ENCODE assay signal across 17 cellular contexts in the genomic region with DNA sequence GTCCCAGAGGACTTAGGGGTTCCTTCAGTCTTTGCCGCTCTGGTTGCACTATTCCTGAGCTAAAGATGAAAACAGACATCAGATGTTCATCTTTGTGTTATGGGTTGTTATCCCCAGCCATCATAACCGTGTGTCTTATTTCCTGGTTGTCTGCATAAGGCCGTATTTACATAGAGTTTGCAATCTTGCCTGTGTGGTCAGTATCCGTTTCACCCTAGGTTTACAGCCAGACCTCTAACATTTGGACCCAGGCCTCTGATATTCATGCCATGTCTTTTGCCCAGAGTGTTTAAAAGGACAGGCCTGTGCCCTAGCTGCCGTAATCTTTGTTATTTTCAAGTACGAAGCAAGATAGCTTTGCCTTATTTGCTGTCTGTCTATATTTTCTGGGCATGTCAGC. TPM values are rescaled to one million over a fixed set of nuclear protein-coding genes. Genes with fewer than 3 reads are reported as not detected.
DNase-seq lines count a peak whose midpoint lies in the region; TF ChIP-seq lines count a peak whose summit lies in the region.
"Had no signal": no experiment of that assay in that cellular context is flagged by ENCODE, and none has a peak within 500 bp of the region (broad histone marks: within the 10 kb centered on the region; RNA-seq: fewer than 3 reads in every experiment).

No MANE protein-coding gene starts in this region.

- TF ChIP-seq POLR2A in sigmoid colon (IDR thresholded peaks at IDR 0.05), result no peak
- TF ChIP-seq POLR2A in stomach (IDR thresholded peaks at IDR 0.05), result no peak

- intact Hi-C loops in sigmoid colon (cut with DNase I), result no loop called here
- intact Hi-C loops in stomach (cut with DNase I; ENCODE audit: low total_unique reads), result no loop called here

- H3K9me2 ChIP-seq in DOHH2 (replicated peaks; ENCODE audit: control insufficient read depth, low read length), result no peaks in the 10 kb centered on the region
- H3K9me2 ChIP-seq: SK-N-SH had no signal

- H3K79me2 ChIP-seq in DOHH2 (ENCODE audit: control insufficient read depth, low read length), result no peaks in the 10 kb centered on the region
- H3K79me2 ChIP-seq in OCI-LY3 (ENCODE audit: low read length), result peaks cover 35% of the 10 kb centered on the region
- no peaks in the 10 kb centered on the region for H3K79me2 ChIP-seq in parathyroid adenoma

- no peaks in the 10 kb centered on the region for H3K27me3 ChIP-seq in DOHH2 (ENCODE audit: control insufficient read depth, low read length)
- no peaks in the 10 kb centered on the region for H3K27me3 ChIP-seq in OCI-LY3 (ENCODE audit: low read depth, low read length)
- H3K27me3 ChIP-seq in parathyroid adenoma (ENCODE audit: control insufficient read depth, insufficient read depth, low read length), result no peaks in the 10 kb centered on the region
- H3K27me3 ChIP-seq in sigmoid colon, result no peaks in the 10 kb centered on the region
- H3K27me3 ChIP-seq in stomach, result no peaks in the 10 kb centered on the region

- H3K9ac ChIP-seq in OCI-LY3 (ENCODE audit: low read length) (no peak overlapping the region), parathyroid adenoma (no peak overlapping the region)
- H3K9ac ChIP-seq: SK-N-SH had no signal

- no peaks in the 10 kb centered on the region for H3F3A ChIP-seq in DOHH2 (ENCODE audit: control insufficient read depth, insufficient read depth)

- H4K20me1 ChIP-seq in DOHH2 (ENCODE audit: control insufficient read depth, insufficient read depth, low read depth, low read length) (no peaks in the 10 kb centered on the region), OCI-LY3 (ENCODE audit: insufficient read depth, low read length) (peaks cover 54% of the 10 kb centered on the region)

- DNase-seq in germinal center (ENCODE audit: low spot score) (peak; percentile 32), sigmoid colon (no peak), stomach (no peak), NCI-H82 treated with DMSO at 0.1 percent for 48 hours (lab: John Stamatoyannopoulos, UW; ENCODE audit: unreplicated experiment) (no peak)
- DNase-seq: Calu3; CD4-positive, alpha-beta T cell; MV-4-11; NCI-H446 treated with DMSO at 0.1 percent for 48 hours; NCI-H82; Right ventricle myocardium superior; SK-N-SH had no signal

- H3K9me3 ChIP-seq in DOHH2 (ENCODE audit: control insufficient read depth, insufficient read depth, low read length) (no peaks in the 10 kb centered on the region), OCI-LY3 (ENCODE audit: insufficient read depth, low read length) (no peaks in the 10 kb centered on the region), parathyroid adenoma (ENCODE audit: control insufficient read depth, low read length) (no peaks in the 10 kb centered on the region), sigmoid colon (no peaks in the 10 kb centered on the region), stomach (no peaks in the 10 kb centered on the region)
- H3K9me3 ChIP-seq: HAP-1, SK-N-SH had no signal

- H3K4me1 ChIP-seq in DOHH2 (ENCODE audit: control insufficient read depth, low read length), result peaks cover 37% of the 10 kb centered on the region
- H3K4me1 ChIP-seq in OCI-LY3 (ENCODE audit: low read length), result peaks cover 48% of the 10 kb centered on the region
- peaks cover 66% of the 10 kb centered on the region for H3K4me1 ChIP-seq in parathyroid adenoma
- peaks cover 0 to under 1% (median 0%) of the 10 kb centered on the region in 4 donors for H3K4me1 ChIP-seq in sigmoid colon
- peaks cover 9 to 41% (median 30%) of the 10 kb centered on the region in 4 donors for H3K4me1 ChIP-seq in stomach
- H3K4me1 ChIP-seq: HAP-1 had no signal

- H3K4me2 ChIP-seq in DOHH2 (ENCODE audit: low read length), result peak overlapping the region; percentile 48
- H3K4me2 ChIP-seq in OCI-LY3 (ENCODE audit: low read length), result peak overlapping the region; percentile 65
- H3K4me2 ChIP-seq in parathyroid adenoma (ENCODE audit: low read length), result no peak overlapping the region
- H3K4me2 ChIP-seq: SK-N-SH had no signal

- TF ChIP-seq EP300 in sigmoid colon (IDR thresholded peaks at IDR 0.05), result no peak
- TF ChIP-seq EP300 in stomach (IDR thresholded peaks at IDR 0.05), result no peak

- TF ChIP-seq CTCF in DOHH2 (IDR thresholded peaks at IDR 0.05; ENCODE audit: low read depth, low read length, poor library complexity, severe bottlenecking) (no peak), OCI-LY3 (IDR thresholded peaks at IDR 0.05; ENCODE audit: low read depth, low read length) (no peak), parathyroid adenoma (IDR thresholded peaks at IDR 0.05) (no peak), sigmoid colon (IDR thresholded peaks at IDR 0.05) (no peak), stomach (IDR thresholded peaks at IDR 0.05) (no peak)

- H3K27ac ChIP-seq in DOHH2 (ENCODE audit: low read depth, low read length) (no peak overlapping the region), OCI-LY3 (ENCODE audit: low read length) (no peak overlapping the region), parathyroid adenoma (peak overlapping the region; percentile 84), sigmoid colon (no peak overlapping the region), stomach (no peak overlapping the region)

- WGBS in sigmoid colon, 2 donors, result 83 to 89% methylated on average over 6 of the region's 6 CpGs
- WGBS in stomach, 5 donors, result 56 to 83% (median 75%) methylated on average over 6 of the region's 6 CpGs

- no peak overlapping the region for H2AFZ ChIP-seq in OCI-LY3 (ENCODE audit: low read depth, low read length)
- no peak overlapping the region for H2AFZ ChIP-seq in parathyroid adenoma

- 0 out of 2 replicates have a peak overlapping the region, but pooled peaks have one; percentile 38 for H3K4me3 ChIP-seq in DOHH2 (ENCODE audit: low read length)
- no peak overlapping the region for H3K4me3 ChIP-seq in OCI-LY3 (ENCODE audit: low read length)
- no peak overlapping the region for H3K4me3 ChIP-seq in parathyroid adenoma (ENCODE audit: low read depth, low read length)
- H3K4me3 ChIP-seq in sigmoid colon, result no peak overlapping the region
- no peak overlapping the region for H3K4me3 ChIP-seq in stomach
- H3K4me3 ChIP-seq: HAP-1 had no signal

- H3K36me3 ChIP-seq in DOHH2 (ENCODE audit: control insufficient read depth, low read length), result peaks cover 10% of the 10 kb centered on the region
- peaks cover 37% of the 10 kb centered on the region for H3K36me3 ChIP-seq in OCI-LY3 (replicated peaks; ENCODE audit: low read depth, low read length)
- no peaks in the 10 kb centered on the region for H3K36me3 ChIP-seq in parathyroid adenoma (ENCODE audit: control insufficient read depth, insufficient read depth, low read length)
- H3K36me3 ChIP-seq in sigmoid colon, result no peaks in the 10 kb centered on the region
- H3K36me3 ChIP-seq in stomach, result peaks cover 0 to 13% (median 2%) of the 10 kb centered on the region in 4 donors
- H3K36me3 ChIP-seq: HAP-1 had no signal

RNA-seq across cellular contexts. Expression of a gene that starts 26.6 kb away (rescaled TPM):
- total RNA-seq in sigmoid colon (1 to 10 TPM in 3 of 4 donors, under 1 TPM in 1; 0.82 to 1.8 (median 1.4) TPM), stomach (10 to 100 TPM in 2 of 5 donors, under 1 TPM in 2, not detected in 1; 0.45 to 61.8 (median 15.9) TPM)
- polyA plus RNA-seq in sigmoid colon (1 to 10 TPM in 2 of 3 donors, under 1 TPM in 1; 0.60 to 1.4 (median 1.3) TPM), stomach (1 to 10 TPM in 2 of 3 donors, under 1 TPM in 1; 0.46 to 3.5 (median 1.1) TPM)
- total RNA-seq: Calu3, HT-29 had no signal
- polyA plus RNA-seq: IgD-negative memory B cell had no signal
